Comparison of ENCODE assay signal across 24 cellular contexts in genomic region chr3:49131040-49131439, GRCh38. TPM values are rescaled to one million over a fixed set of nuclear protein-coding genes. Genes with fewer than 3 reads are reported as not detected.
DNase-seq lines count a peak whose midpoint lies in the region; ATAC-seq, FAIRE-seq and TF ChIP-seq lines count a peak whose summit lies in the region.
"Had no signal": no experiment of that assay in that cellular context is flagged by ENCODE, and none has a peak within 500 bp of the region (broad histone marks: within the 10 kb centered on the region; RNA-seq: fewer than 3 reads in every experiment).

No MANE protein-coding gene starts in this region.

- no peak overlapping the region for H2AFZ ChIP-seq in neural progenitor cell (replicated peaks)

- TF ChIP-seq CTCF in heart right ventricle (IDR thresholded peaks at IDR 0.05) (no peak), fibroblast of the aortic adventitia (IDR thresholded peaks at IDR 0.05; ENCODE audit: insufficient read depth, low read length) (no peak), neural progenitor cell (IDR thresholded peaks at IDR 0.05) (no peak), kidney (IDR thresholded peaks at IDR 0.05; ENCODE audit: borderline replicate concordance, extremely low read depth, insufficient read depth) (no peak)

- intact Hi-C loops in heart right ventricle (cut with DNase I) (loop anchor here in 4 of 10 donors (5.0 kb wide), 4 partner anchors 36 to 91 kb away; partner anchors contain the start of genes CCDC71 (in 2 of the 4), QRICH1 (in 2 of the 4) and KLHDC8B (in 1 of the 4)), Right ventricle myocardium inferior (cut with DNase I) (loop anchor here (5.0 kb wide), 1 partner anchor 109 kb away; the partner anchor contains the start of gene NDUFAF3), kidney (cut with DNase I) (no loop called here)

- peaks cover 0 to 59% (median 42%) of the 10 kb centered on the region in 9 donors for H3K36me3 ChIP-seq in heart right ventricle
- H3K36me3 ChIP-seq in neural progenitor cell, result no peaks in the 10 kb centered on the region
- peaks cover 14 to 31% of the 10 kb centered on the region in 2 donors for H3K36me3 ChIP-seq in kidney (ENCODE audit: control insufficient read depth in 1 of 2, insufficient read depth in 2 of 2, low read length in 2 of 2)

- peaks cover 10% of the 10 kb centered on the region for H3F3A ChIP-seq in neural progenitor cell (ENCODE audit: low read depth)

- H3K9ac ChIP-seq in neural progenitor cell, result no peak overlapping the region
- H3K9ac ChIP-seq in kidney (ENCODE audit: low read length in 2 of 2), result peak overlapping the region in 1 of 2 donors; percentile 88

- peak overlapping the region; percentile 94 for H3K4me3 Mint-ChIP-seq in neural progenitor cell
- H3K4me3 Mint-ChIP-seq in T-helper 2 cell treated with Interferon-gamma antibody and Interleukin-4, amounts not matched to agents 5 μg/mL and 100 μg/mL, for 36 hours, result no peak overlapping the region
- H3K4me3 Mint-ChIP-seq: activated CD4-positive, alpha-beta T cell treated with anti-CD3 and anti-CD28 coated beads, Interleukin-2, amount 10 ng/mL, durations not matched to agents 7 days and 5 days; CD4-positive, CD25-positive, alpha-beta regulatory T cell had no signal

- FAIRE-seq in frontal cortex (lab: Jason Lieb, UNC), result no peak
- FAIRE-seq in kidney (lab: Jason Lieb, UNC), result no peak
- FAIRE-seq: GM18507, HTR-8/SVneo, keratinocyte, pancreas had no signal

- H3K36me3 Mint-ChIP-seq in neural progenitor cell, result peaks cover 5% of the 10 kb centered on the region
- no peaks in the 10 kb centered on the region for H3K36me3 Mint-ChIP-seq in T-helper 2 cell treated with Interferon-gamma antibody and Interleukin-4, amounts not matched to agents 5 μg/mL and 100 μg/mL, for 36 hours (ENCODE audit: low read depth)
- H3K36me3 Mint-ChIP-seq: CD4-positive, CD25-positive, alpha-beta regulatory T cell had no signal

- peaks cover 15 to 46% (median 35%) of the 10 kb centered on the region in 9 donors for H3K4me1 ChIP-seq in heart right ventricle
- peaks cover 4% of the 10 kb centered on the region for H3K4me1 ChIP-seq in neural progenitor cell
- peaks cover 19 to 26% of the 10 kb centered on the region in 2 donors for H3K4me1 ChIP-seq in kidney (ENCODE audit: control insufficient read depth in 1 of 2, insufficient read depth in 1 of 2, low read depth in 1 of 2, low read length in 2 of 2)

- no peak overlapping the region for H3K4me2 ChIP-seq in neural progenitor cell

- H3K27me3 ChIP-seq in heart right ventricle (no peaks in the 10 kb centered on the region), neural progenitor cell (no peaks in the 10 kb centered on the region)
- H3K27me3 ChIP-seq: pancreas, Peyer's patch, tibial nerve had no signal

- H3K79me2 ChIP-seq in neural progenitor cell (ENCODE audit: low read depth), result peaks cover 11% of the 10 kb centered on the region

- no peaks in the 10 kb centered on the region for H3K9me3 Mint-ChIP-seq in neural progenitor cell
- H3K9me3 Mint-ChIP-seq in T-helper 2 cell treated with Interferon-gamma antibody and Interleukin-4, amounts not matched to agents 5 μg/mL and 100 μg/mL, for 36 hours, result no peaks in the 10 kb centered on the region
- H3K9me3 Mint-ChIP-seq: activated CD4-positive, alpha-beta T cell treated with anti-CD3 and anti-CD28 coated beads, Interleukin-2, amount 10 ng/mL, durations not matched to agents 7 days and 5 days; dendritic cell treated with granulocyte-macrophage colony-stimulating factor and Interleukin-4, amounts not matched to agents 40 ng/mL and 50 ng/mL, for 4 days had no signal

- no peaks in the 10 kb centered on the region for H3K9me3 ChIP-seq in heart right ventricle
- no peaks in the 10 kb centered on the region for H3K9me3 ChIP-seq in neural progenitor cell (ENCODE audit: low read depth)
- no peaks in the 10 kb centered on the region for H3K9me3 ChIP-seq in kidney (ENCODE audit: control insufficient read depth in 1 of 2, low read length in 2 of 2)
- H3K9me3 ChIP-seq: pancreas, Peyer's patch, tibial nerve had no signal

- no peaks in the 10 kb centered on the region for H4K20me1 ChIP-seq in neural progenitor cell (ENCODE audit: low read depth)

- peaks cover 34% of the 10 kb centered on the region for H3K4me1 Mint-ChIP-seq in neural progenitor cell
- H3K4me1 Mint-ChIP-seq in T-helper 2 cell treated with Interferon-gamma antibody and Interleukin-4, amounts not matched to agents 5 μg/mL and 100 μg/mL, for 36 hours (ENCODE audit: low read depth), result peaks cover 2% of the 10 kb centered on the region
- H3K4me1 Mint-ChIP-seq: CD4-positive, CD25-positive, alpha-beta regulatory T cell had no signal

- H3K27ac ChIP-seq in heart right ventricle (peak overlapping the region; percentile 6 to 99 (median 92)), neural progenitor cell (no peak overlapping the region), kidney (ENCODE audit: low read depth in 2 of 2, low read length in 2 of 2) (no peak overlapping the region)
- H3K27ac ChIP-seq: pancreas had no signal

- peaks cover 1% of the 10 kb centered on the region for H3K27me3 Mint-ChIP-seq in neural progenitor cell (ENCODE audit: insufficient read depth, low read depth)
- H3K27me3 Mint-ChIP-seq in T-helper 2 cell treated with Interferon-gamma antibody and Interleukin-4, amounts not matched to agents 5 μg/mL and 100 μg/mL, for 36 hours (ENCODE audit: low read depth), result peaks cover 5% of the 10 kb centered on the region

- ATAC-seq in heart right ventricle (peak in 3 of 8 donors; percentile 1 to 27 (median 6)), Right ventricle myocardium inferior (no peak)
- ATAC-seq: pancreas had no signal

- WGBS in heart right ventricle, 2 donors, result 45 to 49% methylated on average over 12 of the region's 12 CpGs

- DNase-seq in heart right ventricle, result no peak
- DNase-seq in Right ventricle myocardium inferior (ENCODE audit: missing footprints), result no peak
- no peak for DNase-seq in fibroblast of the aortic adventitia (ENCODE audit: low read depth)
- DNase-seq in neural progenitor cell (ENCODE audit: low spot score), result no peak
- DNase-seq in frontal cortex (ENCODE audit: low spot score in 2 of 2), result no peak
- DNase-seq in T-helper 2 cell treated with Interferon-gamma antibody and Interleukin-4, amounts not matched to agents 5 μg/mL and 100 μg/mL, for 36 hours (ENCODE audit: low spot score), result no peak
- no peak for DNase-seq in kidney
- DNase-seq in SHP77 (lab: John Stamatoyannopoulos, UW), result no peak
- DNase-seq: ACHN; activated CD4-positive, alpha-beta T cell treated with anti-CD3 and anti-CD28 coated beads, Interleukin-2, amount 10 ng/mL, durations not matched to agents 7 days and 5 days; activated naive CD4-positive, alpha-beta T cell; aorta; CD4-positive, CD25-positive, alpha-beta regulatory T cell; DND-41; erythroblast; HCEC 1CT; NCI-H1417; pancreas; Peyer's patch had no signal

- H3K27ac Mint-ChIP-seq in neural progenitor cell, result no peak overlapping the region
- H3K27ac Mint-ChIP-seq in T-helper 2 cell treated with Interferon-gamma antibody and Interleukin-4, amounts not matched to agents 5 μg/mL and 100 μg/mL, for 36 hours, result no peak overlapping the region
- H3K27ac Mint-ChIP-seq: activated CD4-positive, alpha-beta T cell treated with anti-CD3 and anti-CD28 coated beads, Interleukin-2, amount 10 ng/mL, durations not matched to agents 7 days and 5 days; CD4-positive, CD25-positive, alpha-beta regulatory T cell had no signal

- H3K4me3 ChIP-seq in heart right ventricle, result peak overlapping the region in 8 of 10 donors; percentile 61 to 97 (median 78)
- H3K4me3 ChIP-seq in fibroblast of the aortic adventitia (ENCODE audit: low read depth, low read length), result peak overlapping the region; percentile 92
- H3K4me3 ChIP-seq in neural progenitor cell, result no peak overlapping the region
- peak overlapping the region in 1 of 2 donors; percentile 86 for H3K4me3 ChIP-seq in kidney (ENCODE audit: low read length in 2 of 2)

RNA-seq across cellular contexts. Expression of gene LAMB2, which starts 1.8 kb away (rescaled TPM):
- total RNA-seq in heart right ventricle (100 to 1,000 TPM; 575 to 961 (median 776) TPM), Right ventricle myocardium inferior (543 TPM), fibroblast of the aortic adventitia (ENCODE audit: low replicate concordance) (202 and 937 TPM in 2 replicates), neural progenitor cell (ENCODE audit: low replicate concordance) (75.4 and 137 TPM in 2 replicates), frontal cortex (30.2 TPM), kidney (444 TPM)
- polyA plus RNA-seq in heart right ventricle (1,000 to 10,000 TPM in 1 of 2 donors, 100 to 1,000 TPM in 1; 423 to 1,204 TPM), kidney (ENCODE audit: insufficient read depth, low read depth, low replicate concordance) (460 TPM)
- total RNA-seq: activated CD4-positive, alpha-beta T cell treated with anti-CD3 and anti-CD28 coated beads, Interleukin-2, amount 10 ng/mL, durations not matched to agents 7 days and 5 days had no signal

RNA-seq across cellular contexts. Expression of gene USP19, which starts 10.4 kb away (rescaled TPM):
- total RNA-seq in heart right ventricle (10 to 100 TPM; 47.5 to 78.1 (median 62.5) TPM), Right ventricle myocardium inferior (54.0 TPM), fibroblast of the aortic adventitia (ENCODE audit: low replicate concordance) (23.7 and 36.0 TPM in 2 replicates), neural progenitor cell (ENCODE audit: low replicate concordance) (36.0 and 60.6 TPM in 2 replicates), frontal cortex (44.8 TPM), kidney (67.2 TPM)
- polyA plus RNA-seq in heart right ventricle (10 to 100 TPM; 18.1 to 20.2 TPM), kidney (ENCODE audit: insufficient read depth, low read depth, low replicate concordance) (29.3 TPM)

RNA-seq across cellular contexts. Expression of gene QARS1, which starts 26.5 kb away (rescaled TPM):
- total RNA-seq in heart right ventricle (100 to 1,000 TPM; 173 to 265 (median 206) TPM), Right ventricle myocardium inferior (207 TPM), fibroblast of the aortic adventitia (ENCODE audit: low replicate concordance) (306 and 348 TPM in 2 replicates), neural progenitor cell (ENCODE audit: low replicate concordance) (240 and 347 TPM in 2 replicates), frontal cortex (179 TPM), kidney (231 TPM)
- polyA plus RNA-seq in heart right ventricle (100 to 1,000 TPM; 120 to 369 TPM), kidney (ENCODE audit: insufficient read depth, low read depth, low replicate concordance) (209 TPM)

RNA-seq across cellular contexts. Expression of gene CCDC71, which starts 35.1 kb away (rescaled TPM):
- total RNA-seq in heart right ventricle (10 to 100 TPM; 10.4 to 16.9 (median 12.3) TPM), Right ventricle myocardium inferior (9.4 TPM), fibroblast of the aortic adventitia (ENCODE audit: low replicate concordance) (14.8 and 22.7 TPM in 2 replicates), neural progenitor cell (ENCODE audit: low replicate concordance) (18.8 and 41.9 TPM in 2 replicates), frontal cortex (17.9 TPM), kidney (27.6 TPM)
- polyA plus RNA-seq in heart right ventricle (10 to 100 TPM in 1 of 2 donors, 1 to 10 TPM in 1; 7.2 to 16.3 TPM), kidney (ENCODE audit: insufficient read depth, low read depth, low replicate concordance) (21.0 TPM)

RNA-seq across cellular contexts. Expression of gene QRICH1, which starts 37.2 kb away (rescaled TPM):
- total RNA-seq in heart right ventricle, result 10 to 100 TPM; 54.5 to 72.5 (median 58.7) TPM
- polyA plus RNA-seq in heart right ventricle, result 10 to 100 TPM; 21.1 to 34.2 TPM
- 52.9 TPM for total RNA-seq in Right ventricle myocardium inferior
- total RNA-seq in fibroblast of the aortic adventitia (ENCODE audit: low replicate concordance), result 33.8 and 75.3 TPM in 2 replicates
- total RNA-seq in neural progenitor cell (ENCODE audit: low replicate concordance), result 167 and 208 TPM in 2 replicates
- 148 TPM for total RNA-seq in frontal cortex
- total RNA-seq in kidney, result 92.1 TPM
- polyA plus RNA-seq in kidney (ENCODE audit: insufficient read depth, low read depth, low replicate concordance), result 23.0 TPM

Comparison
In these comparisons a context has a peak if more than half of its experiments do, and no peak if none do; other contexts are left out.
1. H3K27ac ChIP-seq: peak in heart right ventricle (10 of 10); none in neural progenitor cell (single experiment) and kidney (0 of 2).